ENCODE assay signal across 12 cellular contexts in the genomic region with DNA sequence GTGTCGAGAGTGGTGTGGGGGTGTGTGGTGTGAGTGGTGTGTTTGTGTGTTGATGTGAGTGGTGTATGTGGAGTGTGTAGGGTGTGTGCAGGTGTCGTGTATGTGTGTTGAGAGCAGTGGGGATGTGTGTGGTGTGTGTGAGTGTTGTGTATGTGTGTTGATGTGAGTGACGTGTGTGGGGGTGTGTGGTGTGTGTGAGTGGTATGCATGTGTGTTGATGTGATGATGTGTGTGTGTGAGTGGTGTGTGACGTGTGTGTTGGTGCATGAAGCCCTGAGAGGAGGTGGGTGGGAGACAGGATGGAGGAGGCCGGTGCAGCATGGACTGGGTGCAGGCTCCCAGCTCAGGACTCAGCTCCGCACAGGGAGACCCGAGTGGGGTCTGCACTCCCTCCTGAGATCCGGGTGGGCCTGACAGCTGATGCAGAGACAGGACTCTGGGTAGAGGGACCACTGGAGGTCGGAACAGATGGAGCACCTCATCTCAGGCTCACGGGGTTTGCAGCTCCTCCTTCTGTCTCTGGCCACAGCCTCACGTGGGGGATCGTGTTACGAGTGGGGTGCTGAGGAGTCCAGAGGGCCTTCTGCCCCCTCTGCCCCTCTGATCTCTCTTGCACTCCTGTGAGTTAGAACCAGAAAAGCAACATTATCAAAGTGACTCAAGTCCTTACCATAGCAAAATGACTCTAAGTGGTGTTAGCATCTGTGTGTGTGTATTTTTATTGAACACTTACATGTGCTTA. TPM values are rescaled to one million over a fixed set of nuclear protein-coding genes. Genes with fewer than 3 reads are reported as not detected.
"Had no signal": no experiment of that assay in that cellular context is flagged by ENCODE, and none has a peak within 500 bp of the region (broad histone marks: within the 10 kb centered on the region; RNA-seq: fewer than 3 reads in every experiment).

No MANE protein-coding gene starts in this region.

- H3K36me3 Mint-ChIP-seq: activated CD4-positive, alpha-beta memory T cell treated with anti-CD3 and anti-CD28 coated beads for 36 hours; activated naive CD8-positive, alpha-beta T cell treated with anti-CD3 and anti-CD28 coated beads, Interleukin-2, amount 10 ng/mL, durations not matched to agents 7 days and 5 days; stimulated activated naive B cell treated with anti-CD40 and anti-IgM and Interleukin-4, amounts not matched to agents 10 μg/mL and 1 μg/mL and 100 μg/mL, for 72 hours had no signal

- H3K27ac Mint-ChIP-seq: activated CD4-positive, alpha-beta memory T cell treated with anti-CD3 and anti-CD28 coated beads for 36 hours; activated naive CD8-positive, alpha-beta T cell treated with anti-CD3 and anti-CD28 coated beads, Interleukin-2, amount 10 ng/mL, durations not matched to agents 7 days and 5 days; stimulated activated naive B cell treated with anti-CD40 and anti-IgM and Interleukin-4, amounts not matched to agents 10 μg/mL and 1 μg/mL and 100 μg/mL, for 72 hours had no signal

- DNase-seq: activated CD4-positive, alpha-beta memory T cell treated with anti-CD3 and anti-CD28 coated beads for 36 hours; activated gamma-delta T cell; activated naive CD8-positive, alpha-beta T cell treated with anti-CD3 and anti-CD28 coated beads, Interleukin-2, amount 10 ng/mL, durations not matched to agents 7 days and 5 days; activated T-cell treated with anti-CD3 and anti-CD28 coated beads, Interleukin-2, amount 50 U/mL, for 48 hours; cortex of kidney; effector memory CD4-positive, alpha-beta T cell; gastrocnemius medialis; kidney; retina; small intestine; stimulated activated naive B cell treated with anti-CD40 and anti-IgM and Interleukin-4, amounts not matched to agents 10 μg/mL and 1 μg/mL and 100 μg/mL, for 72 hours; substantia nigra had no signal

- H3K9me3 Mint-ChIP-seq: activated CD4-positive, alpha-beta memory T cell treated with anti-CD3 and anti-CD28 coated beads for 36 hours; activated naive CD8-positive, alpha-beta T cell treated with anti-CD3 and anti-CD28 coated beads, Interleukin-2, amount 10 ng/mL, durations not matched to agents 7 days and 5 days; stimulated activated naive B cell treated with anti-CD40 and anti-IgM and Interleukin-4, amounts not matched to agents 10 μg/mL and 1 μg/mL and 100 μg/mL, for 72 hours had no signal

- H3K4me1 Mint-ChIP-seq: activated naive CD8-positive, alpha-beta T cell treated with anti-CD3 and anti-CD28 coated beads, Interleukin-2, amount 10 ng/mL, durations not matched to agents 7 days and 5 days; stimulated activated naive B cell treated with anti-CD40 and anti-IgM and Interleukin-4, amounts not matched to agents 10 μg/mL and 1 μg/mL and 100 μg/mL, for 72 hours had no signal

- H3K4me3 Mint-ChIP-seq: activated CD4-positive, alpha-beta memory T cell treated with anti-CD3 and anti-CD28 coated beads for 36 hours; activated naive CD8-positive, alpha-beta T cell treated with anti-CD3 and anti-CD28 coated beads, Interleukin-2, amount 10 ng/mL, durations not matched to agents 7 days and 5 days; stimulated activated naive B cell treated with anti-CD40 and anti-IgM and Interleukin-4, amounts not matched to agents 10 μg/mL and 1 μg/mL and 100 μg/mL, for 72 hours had no signal

- ATAC-seq: gastrocnemius medialis; stimulated activated naive B cell treated with anti-CD40 and anti-IgM and Interleukin-4, amounts not matched to agents 10 μg/mL and 1 μg/mL and 100 μg/mL, for 72 hours had no signal

RNA-seq across cellular contexts. Expression of gene ARNT2, which starts 41.3 kb away (rescaled TPM):
- total RNA-seq: activated naive CD8-positive, alpha-beta T cell treated with anti-CD3 and anti-CD28 coated beads, Interleukin-2, amount 10 ng/mL, durations not matched to agents 7 days and 5 days had no signal
